In genomic region chrX:69076084-69076483, GRCh38 we compare ENCODE assay signal across 20 cellular contexts.
"Had no signal": no experiment of that assay in that cellular context is flagged by ENCODE, and none has a peak within 500 bp of the region (broad histone marks: within the 10 kb centered on the region; RNA-seq: fewer than 3 reads in every experiment).

No MANE protein-coding gene starts in this region.

- H3K4me3 ChIP-seq: gastroesophageal sphincter, pancreas, psoas muscle, sigmoid colon, tibial nerve had no signal

- DNase-seq: activated CD4-positive, alpha-beta memory T cell treated with anti-CD3 and anti-CD28 coated beads, Interleukin-2, amount 10 ng/mL, durations not matched to agents 7 days and 5 days; activated CD4-positive, alpha-beta T cell treated with anti-CD3 and anti-CD28 coated beads for 48 hours; activated CD8-positive, alpha-beta memory T cell treated with anti-CD3 and anti-CD28 coated beads, Interleukin-2, amount 50 U/mL, for 48 hours; activated gamma-delta T cell treated with Interleukin-2 at 50 U/mL for 16 hours; activated naive CD8-positive, alpha-beta T cell treated with anti-CD3 and anti-CD28 coated beads, Interleukin-2, amount 50 U/mL, for 24 hours; activated T-cell treated with anti-CD3 and anti-CD28 coated beads, Interleukin-2, amount 50 U/mL, for 24 hours; amygdala; central memory CD4-positive, alpha-beta T cell; midbrain; naive thymus-derived CD4-positive, alpha-beta T cell; nucleus accumbens; psoas muscle; sigmoid colon; small intestine; stimulated activated naive B cell treated with anti-CD40 and anti-IgM and Interleukin-4, amounts not matched to agents 10 μg/mL and 1 μg/mL and 100 μg/mL, for 72 hours; T-helper 2 cell; WERI-Rb-1 had no signal

- H3K27me3 ChIP-seq: gastroesophageal sphincter, sigmoid colon had no signal

- H3K4me1 ChIP-seq: pancreas, psoas muscle had no signal

- H3K27ac ChIP-seq: gastroesophageal sphincter, pancreas, psoas muscle, sigmoid colon, tibial nerve, WERI-Rb-1 had no signal

- H3K36me3 ChIP-seq: gastroesophageal sphincter, pancreas, sigmoid colon, tibial nerve, WERI-Rb-1 had no signal

- H3K9me3 ChIP-seq: gastroesophageal sphincter, pancreas, psoas muscle, sigmoid colon, tibial nerve had no signal
